9 cellular contexts compared by ENCODE assay signal in the genomic region with DNA sequence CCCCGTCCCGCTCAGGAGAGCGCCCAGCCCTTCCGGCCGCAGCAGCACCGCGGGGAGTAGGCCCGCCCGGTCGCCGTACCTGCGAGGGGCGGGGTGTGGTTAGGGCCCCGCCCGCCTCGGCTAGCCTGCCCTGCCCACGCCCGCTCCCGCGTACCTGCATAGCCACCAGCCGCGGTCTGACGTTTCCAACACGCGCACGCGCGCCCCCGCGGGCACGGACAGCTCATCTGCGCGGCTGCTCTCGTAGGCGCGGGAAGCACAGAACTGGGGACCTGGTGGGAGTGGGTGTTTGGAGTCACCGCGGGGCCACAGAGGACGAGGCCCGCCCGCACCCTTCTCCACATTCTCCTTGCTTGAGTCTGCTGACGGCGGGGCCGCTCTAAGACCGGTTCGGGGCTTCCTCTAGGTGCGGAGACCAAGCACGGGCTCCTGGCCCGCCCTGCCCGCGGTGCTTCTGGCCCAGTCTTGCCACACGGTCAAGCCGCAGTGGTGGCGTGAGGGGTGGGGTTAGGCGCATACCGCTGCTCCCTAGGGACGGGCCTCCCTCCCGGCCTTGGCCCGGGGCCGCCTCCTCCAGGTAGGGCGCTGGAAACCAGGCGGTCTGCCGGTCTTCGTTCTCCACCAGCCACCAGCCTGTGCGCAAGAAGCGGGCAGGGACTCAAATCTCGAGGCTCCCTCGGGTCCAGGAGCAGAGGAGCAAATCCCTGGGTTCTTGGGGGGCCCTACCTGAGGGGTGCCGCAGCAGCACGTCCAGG. TPM values are rescaled to one million over a fixed set of nuclear protein-coding genes. Genes with fewer than 3 reads are reported as not detected.
DNase-seq lines count a peak whose midpoint lies in the region; ATAC-seq and TF ChIP-seq lines count a peak whose summit lies in the region.
"Had no signal": no experiment of that assay in that cellular context is flagged by ENCODE, and none has a peak within 500 bp of the region (broad histone marks: within the 10 kb centered on the region; RNA-seq: fewer than 3 reads in every experiment).

No MANE protein-coding gene starts in this region.

- H3K4me3 Mint-ChIP-seq in Caco-2 (ENCODE audit: unreplicated experiment), result no peak overlapping the region
- H3K4me3 Mint-ChIP-seq: naive thymus-derived CD8-positive, alpha-beta T cell had no signal

- H3K4me3 ChIP-seq in iPS-15b (ENCODE audit: low read depth, low read length), result peak overlapping the region; percentile 54
- H3K4me3 ChIP-seq in Caco-2 (ENCODE audit: low read depth, low read length), result no peak overlapping the region

- H3K27me3 ChIP-seq in iPS-15b (ENCODE audit: control insufficient read depth, insufficient read depth, low read length) (peaks cover 38% of the 10 kb centered on the region), Caco-2 (replicated peaks; ENCODE audit: control insufficient read depth, insufficient read depth, low read length) (no peaks in the 10 kb centered on the region)

- H3K9me3 ChIP-seq in iPS-15b (ENCODE audit: control insufficient read depth, insufficient read depth, low read length), result no peaks in the 10 kb centered on the region
- H3K9me3 ChIP-seq in Caco-2, result no peaks in the 10 kb centered on the region

- H3K36me3 Mint-ChIP-seq in Caco-2 (ENCODE audit: insufficient read depth, unreplicated experiment), result peaks cover 45% of the 10 kb centered on the region

- BruUV-seq in Caco-2 (replicated peaks; lab: Mats Ljungman, UMichigan), result no TSS peak

- peaks cover 7% of the 10 kb centered on the region for H3K4me1 Mint-ChIP-seq in Caco-2 (ENCODE audit: low read depth, unreplicated experiment)

- CTCF ChIA-PET in Caco-2 (lab: Charles Lee), result interaction anchor here (0.6 kb wide), 1 partner anchor 15 kb away, joined by 6 read pairs; a partner anchor contains a TSS

- no peak for TF ChIP-seq CTCF in Caco-2 (IDR thresholded peaks at IDR 0.05; ENCODE audit: insufficient read depth in 1 of 2, low read depth in 1 of 2, low read length in 1 of 2, severe bottlenecking in 1 of 2, unreplicated experiment in 1 of 2)

- POLR2A ChIA-PET in Caco-2 (lab: Charles Lee), result no interaction called here

- no peaks in the 10 kb centered on the region for H3K9me3 Mint-ChIP-seq in Caco-2 (ENCODE audit: unreplicated experiment)
- H3K9me3 Mint-ChIP-seq: CD4-positive, CD25-positive, alpha-beta regulatory T cell; naive thymus-derived CD8-positive, alpha-beta T cell had no signal

- H3K36me3 ChIP-seq in iPS-15b (ENCODE audit: control insufficient read depth, insufficient read depth, low read length) (peaks cover 37% of the 10 kb centered on the region), Caco-2 (ENCODE audit: control insufficient read depth, insufficient read depth, low read length) (no peaks in the 10 kb centered on the region; the same call in 1 of the 2 replicates)

- intact Hi-C loops in Caco-2 (cut with micrococcal nuclease; ENCODE audit: unreplicated experiment), result no loop called here

- no peaks in the 10 kb centered on the region for H3K27me3 Mint-ChIP-seq in Caco-2 (ENCODE audit: insufficient read depth, unreplicated experiment)

- H3K27ac Mint-ChIP-seq in Caco-2 (ENCODE audit: unreplicated experiment), result no peak overlapping the region
- H3K27ac Mint-ChIP-seq: CD4-positive, CD25-positive, alpha-beta regulatory T cell; naive thymus-derived CD8-positive, alpha-beta T cell had no signal

- no peak for ATAC-seq in GM21515 (IDR thresholded peaks at IDR 0.05; ENCODE audit: unreplicated experiment)
- ATAC-seq: naive thymus-derived CD8-positive, alpha-beta T cell had no signal

- peak overlapping the region; percentile 54 for H3K9ac ChIP-seq in iPS-15b (ENCODE audit: low read depth, low read length)

- peak; percentile 48 for DNase-seq in stimulated activated CD4-positive, alpha-beta T cell treated with anti-CD3 and anti-CD28 coated beads, Interleukin-12 subunit alpha, Interleukin-12 subunit beta, amount 100 ng/mL, for 4 hours
- DNase-seq in stimulated activated CD4-positive, alpha-beta T cell treated with anti-CD3 and anti-CD28 coated beads, Interleukin-2, amount 100 ng/mL, for 48 hours, result no peak
- DNase-seq in Caco-2, result no peak
- no peak for DNase-seq in DMS114 treated with DMSO at 0.1 percent for 48 hours (lab: John Stamatoyannopoulos, UW; ENCODE audit: unreplicated experiment)
- DNase-seq: KG1; naive thymus-derived CD8-positive, alpha-beta T cell had no signal

- H3K4me1 ChIP-seq in iPS-15b (ENCODE audit: control insufficient read depth, insufficient read depth, low read length), result peaks cover 4% of the 10 kb centered on the region
- H3K4me1 ChIP-seq in Caco-2, result peaks cover 6% of the 10 kb centered on the region; the same call in 1 of the 2 replicates

RNA-seq across cellular contexts. Expression of a gene that starts 1.8 kb away (rescaled TPM):
- total RNA-seq in Caco-2 (2022), result 0.35 and 1.1 TPM in 2 replicates

RNA-seq across cellular contexts. Expression of a gene that starts 4.5 kb away (rescaled TPM):
- total RNA-seq in Caco-2 (2022), result 57.3 and 57.4 TPM in 2 replicates

RNA-seq across cellular contexts. Expression of a gene that starts 7.6 kb away (rescaled TPM):
- 34.7 and 36.6 TPM in 2 replicates for total RNA-seq in Caco-2 (2022)

RNA-seq across cellular contexts. Expression of a gene that starts 10.3 kb away (rescaled TPM):
- 2.9 and 3.3 TPM in 2 replicates for total RNA-seq in Caco-2 (2022)

RNA-seq across cellular contexts. Expression of a gene that starts 12.8 kb away (rescaled TPM):
- total RNA-seq in Caco-2 (2022), result not detected in 2 replicates
- total RNA-seq: CD4-positive, CD25-positive, alpha-beta regulatory T cell; naive thymus-derived CD8-positive, alpha-beta T cell had no signal
